31 cellular contexts compared by ENCODE assay signal in genomic region chr9:109433476-109433875, GRCh38.
A peak's percentile ranks its signal among the peaks of the same experiment; 100 is the strongest.
DNase-seq lines count a peak whose midpoint lies in the region; ATAC-seq and TF ChIP-seq lines count a peak whose summit lies in the region.
"Had no signal": no experiment of that assay in that cellular context is flagged by ENCODE, and none has a peak within 500 bp of the region (broad histone marks: within the 10 kb centered on the region; RNA-seq: fewer than 3 reads in every experiment).

No MANE protein-coding gene starts in this region.

- POLR2A ChIA-PET in HEK293 (lab: Yijun Ruan, JAX) = no interaction called here

- H3K4me1 ChIP-seq in HEK293 (ENCODE audit: control insufficient read depth, insufficient read depth, low read length) (no peaks in the 10 kb centered on the region), mucosa of descending colon (ENCODE audit: low read depth) (no peaks in the 10 kb centered on the region)
- H3K4me1 ChIP-seq: A549, BE2C, Caco-2 had no signal

- DNase-seq in left colon (no peak), mucosa of descending colon (peak in 1 of 3 donors; percentile 11), DMS53 treated with DMSO at 0.1 percent for 48 hours (lab: John Stamatoyannopoulos, UW; ENCODE audit: unreplicated experiment) (no peak)
- DNase-seq: 8988T; ACHN; AML-193; BE2C; C1 segment of cervical spinal cord; Caco-2; Calu3; CD4-positive, alpha-beta memory T cell; CD4-positive, alpha-beta T cell; CD4-positive, CD25-positive, alpha-beta regulatory T cell; CD8-positive, alpha-beta memory T cell; CD8-positive, alpha-beta T cell; COR-L47; DMS 273 treated with DMSO at 0.1 percent for 48 hours; DMS153; DMS53; DMS79; DMS79 treated with DMSO at 0.1 percent for 48 hours; DND-41; EL had no signal

- no peak overlapping the region for H3K4me3 ChIP-seq in HEK293 (ENCODE audit: low read depth, low read length)
- H3K4me3 ChIP-seq in mucosa of descending colon = no peak overlapping the region
- H3K4me3 ChIP-seq: A549; BLaER1; BLaER1 treated with 17β-estradiol and CSF1 and Interleukin-3, amounts not matched to agents 10 nM and 100 nM had no signal

- intact Hi-C loops in left colon (cut with DNase I, micrococcal nuclease) = no loop called here
- intact Hi-C loops in mucosa of descending colon (cut with DNase I, micrococcal nuclease) = no loop called here

- CTCF ChIA-PET in HEK293 (lab: Yijun Ruan, JAX) = no interaction called here

- no peak for TF ChIP-seq CTCF in HEK293 (tag by site-specific recombination; IDR thresholded peaks at IDR 0.05)
- TF ChIP-seq CTCF in mucosa of descending colon (IDR thresholded peaks at IDR 0.05) = no peak

- no peak overlapping the region for H3K27ac ChIP-seq in HEK293 (ENCODE audit: extremely low read depth, low read depth, low read length)
- H3K27ac ChIP-seq: 22Rv1; A549; BLaER1; BLaER1 treated with 17β-estradiol and CSF1 and Interleukin-3, amounts not matched to agents 10 nM and 100 nM; C4-2B had no signal

- ATAC-seq in left colon (peak; percentile 60), mucosa of descending colon (peak; percentile 29), GM21528 (IDR thresholded peaks at IDR 0.05; ENCODE audit: low FRiP score, unreplicated experiment) (no peak), GM19467 (IDR thresholded peaks at IDR 0.05; ENCODE audit: unreplicated experiment) (no peak)
- ATAC-seq: A549; CD8-positive, alpha-beta T cell had no signal

- H3K36me3 ChIP-seq in HEK293 (ENCODE audit: control insufficient read depth in 2 of 2, insufficient read depth in 1 of 2, low read length in 2 of 2) (peaks cover 6 to 48% of the 10 kb centered on the region in 2 experiments; a peak in 2 of 3 replicates), mucosa of descending colon (ENCODE audit: low read depth) (no peaks in the 10 kb centered on the region)
- H3K36me3 ChIP-seq: BE2C; BLaER1; BLaER1 treated with 17β-estradiol and CSF1 and Interleukin-3, amounts not matched to agents 10 nM and 100 nM had no signal

- no peaks in the 10 kb centered on the region for H3K9me3 ChIP-seq in HEK293 (ENCODE audit: control insufficient read depth, insufficient read depth, low read depth, low read length)
- no peaks in the 10 kb centered on the region for H3K9me3 ChIP-seq in mucosa of descending colon
- H3K9me3 ChIP-seq: A549; BE2C; BLaER1; BLaER1 treated with 17β-estradiol and CSF1 and Interleukin-3, amounts not matched to agents 10 nM and 100 nM; Caco-2 had no signal

TF ChIP-seq in HEK293, 187 proteins besides CTCF, POLR2A, EP300 and RAD21:
- TF ChIP-seq, protein P1, sequence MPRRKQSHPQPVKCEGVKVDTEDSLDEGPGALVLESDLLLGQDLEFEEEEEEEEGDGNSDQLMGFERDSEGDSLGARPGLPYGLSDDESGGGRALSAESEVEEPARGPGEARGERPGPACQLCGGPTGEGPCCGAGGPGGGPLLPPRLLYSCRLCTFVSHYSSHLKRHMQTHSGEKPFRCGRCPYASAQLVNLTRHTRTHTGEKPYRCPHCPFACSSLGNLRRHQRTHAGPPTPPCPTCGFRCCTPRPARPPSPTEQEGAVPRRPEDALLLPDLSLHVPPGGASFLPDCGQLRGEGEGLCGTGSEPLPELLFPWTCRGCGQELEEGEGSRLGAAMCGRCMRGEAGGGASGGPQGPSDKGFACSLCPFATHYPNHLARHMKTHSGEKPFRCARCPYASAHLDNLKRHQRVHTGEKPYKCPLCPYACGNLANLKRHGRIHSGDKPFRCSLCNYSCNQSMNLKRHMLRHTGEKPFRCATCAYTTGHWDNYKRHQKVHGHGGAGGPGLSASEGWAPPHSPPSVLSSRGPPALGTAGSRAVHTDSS (tag by site-specific recombination; IDR thresholded peaks at IDR 0.05) = no peak
- TF ChIP-seq KLF1 (tag by site-specific recombination; IDR thresholded peaks at IDR 0.05) = peak; percentile 62

Comparison
In these comparisons a context has a peak if more than half of its experiments do, and no peak if none do; other contexts are left out.
1. ATAC-seq: peak in left colon (single experiment) and mucosa of descending colon (single experiment); none in GM21528 (single experiment) and GM19467 (single experiment).